2 cellular contexts compared by ENCODE assay signal in genomic region chr16:18294396-18294795, GRCh38. TPM values are rescaled to one million over a fixed set of nuclear protein-coding genes. Genes with fewer than 3 reads are reported as not detected.
"Had no signal": no experiment of that assay in that cellular context is flagged by ENCODE, and none has a peak within 500 bp of the region (broad histone marks: within the 10 kb centered on the region; RNA-seq: fewer than 3 reads in every experiment).

No MANE protein-coding gene starts in this region.

RNA-seq across cellular contexts. Expression of gene NPIPA8, which starts 42.1 kb away (rescaled TPM):
- total RNA-seq: activated T-cell treated with anti-CD3 and anti-CD28 coated beads, Interleukin-2, amount 50 U/mL, for 72 hours; body of pancreas had no signal
